In the genomic region with DNA sequence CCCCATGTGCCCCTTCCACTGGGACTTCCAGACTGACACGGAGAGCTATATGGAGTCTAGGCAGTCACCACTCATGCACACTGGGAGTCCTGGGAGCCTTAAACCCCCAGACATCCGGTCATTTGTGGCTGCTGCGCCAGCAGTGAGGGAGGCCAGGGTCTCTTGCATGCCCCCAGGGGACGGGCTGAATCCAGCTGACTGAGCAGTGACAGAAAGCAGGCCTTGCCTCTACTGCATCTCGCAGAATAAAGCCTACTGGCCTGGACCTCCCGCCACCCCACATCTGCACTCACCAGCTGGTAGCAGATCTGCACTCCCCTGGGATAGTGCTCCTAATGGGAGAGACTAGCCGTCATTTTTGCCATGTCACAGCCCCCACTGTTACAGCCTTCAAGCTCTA, we compare ENCODE assay signal across 17 cellular contexts.
DNase-seq lines count a peak whose midpoint lies in the region; ATAC-seq and TF ChIP-seq lines count a peak whose summit lies in the region.
"Had no signal": no experiment of that assay in that cellular context is flagged by ENCODE, and none has a peak within 500 bp of the region (broad histone marks: within the 10 kb centered on the region; RNA-seq: fewer than 3 reads in every experiment).

No MANE protein-coding gene starts in this region.

- H3K36me3 Mint-ChIP-seq in immature natural killer cell: no peaks in the 10 kb centered on the region

- peaks cover 0 to 5% (median 1%) of the 10 kb centered on the region in 6 donors for H3K9me3 Mint-ChIP-seq in immature natural killer cell

- no peak overlapping the region for H3K27ac Mint-ChIP-seq in immature natural killer cell
- H3K27ac Mint-ChIP-seq: B cell had no signal

- DNase-seq in heart left ventricle (peak in 4 of 5 donors; percentile 16 to 40 (median 32)), Right ventricle myocardium inferior (ENCODE audit: missing footprints) (no peak), NCI-H69 (lab: John Stamatoyannopoulos, UW) (peak; percentile 3), islet precursor cell (peak; percentile 95), smooth muscle cell (lab: John Stamatoyannopoulos, UW; ENCODE audit: unreplicated experiment) (no peak), immature natural killer cell (no peak), GM10266 (ENCODE audit: extremely low spot score) (no peak)
- DNase-seq: EL, Kasumi-1, NCI-H1048, NCI-H1436, NCI-H187 treated with DMSO at 0.1 percent for 48 hours, NCI-H226, NCI-H510A treated with DMSO at 0.1 percent for 48 hours, NCI-H774, Right ventricle myocardium superior had no signal

- TF ChIP-seq CTCF in heart left ventricle (IDR thresholded peaks at IDR 0.05) (no peak), smooth muscle cell (IDR thresholded peaks at IDR 0.05; ENCODE audit: borderline replicate concordance, insufficient read depth, poor library complexity, severe bottlenecking) (no peak), GM10266 (IDR thresholded peaks at IDR 0.05; ENCODE audit: control insufficient read depth, insufficient read depth, low read depth, missing control alignments) (no peak)

- no peaks in the 10 kb centered on the region for H4K20me1 ChIP-seq in smooth muscle cell (ENCODE audit: low read depth)

- no peaks in the 10 kb centered on the region for H3K79me2 ChIP-seq in smooth muscle cell (ENCODE audit: low read depth)

- H3K4me1 ChIP-seq in heart left ventricle (no peaks in the 10 kb centered on the region), smooth muscle cell (ENCODE audit: low read depth) (no peaks in the 10 kb centered on the region)

- no peaks in the 10 kb centered on the region for H3K36me3 ChIP-seq in heart left ventricle
- no peaks in the 10 kb centered on the region for H3K36me3 ChIP-seq in smooth muscle cell (ENCODE audit: low read depth)

- H3K27me3 ChIP-seq in heart left ventricle (peaks cover 0 to 4% (median 0%) of the 10 kb centered on the region in 9 donors), smooth muscle cell (ENCODE audit: low read depth) (no peaks in the 10 kb centered on the region)

- no peaks in the 10 kb centered on the region for H3F3A ChIP-seq in smooth muscle cell (ENCODE audit: low read depth)

- no peak overlapping the region for H3K4me2 ChIP-seq in smooth muscle cell

- H3K4me1 Mint-ChIP-seq in immature natural killer cell: no peaks in the 10 kb centered on the region
- H3K4me1 Mint-ChIP-seq: B cell had no signal

- H3K9ac ChIP-seq in smooth muscle cell (ENCODE audit: low read depth): no peak overlapping the region

- peak in 1 of 4 donors; percentile 24 for ATAC-seq in heart left ventricle
- no peak for ATAC-seq in Right ventricle myocardium inferior

- H3K27ac ChIP-seq in heart left ventricle (no peak overlapping the region), smooth muscle cell (ENCODE audit: low read depth) (no peak overlapping the region)

- H3K4me3 ChIP-seq in heart left ventricle: no peak overlapping the region
- no peak overlapping the region for H3K4me3 ChIP-seq in smooth muscle cell

- H3K4me3 Mint-ChIP-seq in immature natural killer cell: no peak overlapping the region
- H3K4me3 Mint-ChIP-seq: B cell had no signal

- H3K9me3 ChIP-seq in heart left ventricle: no peaks in the 10 kb centered on the region
- no peaks in the 10 kb centered on the region for H3K9me3 ChIP-seq in smooth muscle cell (replicated peaks; ENCODE audit: low read depth)

- intact Hi-C loops in heart left ventricle (cut with DNase I): no loop called here
- intact Hi-C loops in Right ventricle myocardium inferior (cut with DNase I): no loop called here

- WGBS in heart left ventricle, 4 donors: 48 to 63% (median 50%) methylated on average over 4 to 7 of the region's 7 CpGs
- 41% methylated on average over 7 of the region's 7 CpGs for WGBS in smooth muscle cell (ENCODE audit: low lambda C conversion rate)

- H2AFZ ChIP-seq in smooth muscle cell (ENCODE audit: low read depth): peak overlapping the region; percentile 20

- peaks cover 0 to 2% (median 1%) of the 10 kb centered on the region in 3 donors for H3K27me3 Mint-ChIP-seq in immature natural killer cell (ENCODE audit: low read depth in 3 of 3)
- H3K27me3 Mint-ChIP-seq: B cell had no signal

- TF ChIP-seq POLR2A in heart left ventricle (IDR thresholded peaks at IDR 0.05): no peak

Comparison
In these comparisons a context has a peak if more than half of its experiments do, and no peak if none do; other contexts are left out.
1. DNase-seq: peak in heart left ventricle (4 of 5), NCI-H69 (single experiment) and islet precursor cell (single experiment); none in Right ventricle myocardium inferior (single experiment), smooth muscle cell (single experiment), immature natural killer cell (0 of 3) and GM10266 (single experiment).